ENCODE assay signal across 1 cellular context in genomic region chr10:44962870-44963738, GRCh38.
TF ChIP-seq lines count a peak whose summit lies in the region.

No MANE protein-coding gene starts in this region.

TF ChIP-seq in WTC11, 78 proteins besides CTCF, POLR2A, EP300 and RAD21 (continued from another document):
- TF ChIP-seq ZNF425 (CRISPR knock-in tag; conservative IDR thresholded peaks at IDR 0.05) (no peak), MXD4 (CRISPR knock-in tag; IDR thresholded peaks at IDR 0.05; ENCODE audit: borderline replicate concordance) (no peak), NR3C1 (CRISPR knock-in tag; conservative IDR thresholded peaks at IDR 0.05; ENCODE audit: low read depth) (no peak)
TF ChIP-seq in WTC11: peak in this region for 0.
